In the genomic region with DNA sequence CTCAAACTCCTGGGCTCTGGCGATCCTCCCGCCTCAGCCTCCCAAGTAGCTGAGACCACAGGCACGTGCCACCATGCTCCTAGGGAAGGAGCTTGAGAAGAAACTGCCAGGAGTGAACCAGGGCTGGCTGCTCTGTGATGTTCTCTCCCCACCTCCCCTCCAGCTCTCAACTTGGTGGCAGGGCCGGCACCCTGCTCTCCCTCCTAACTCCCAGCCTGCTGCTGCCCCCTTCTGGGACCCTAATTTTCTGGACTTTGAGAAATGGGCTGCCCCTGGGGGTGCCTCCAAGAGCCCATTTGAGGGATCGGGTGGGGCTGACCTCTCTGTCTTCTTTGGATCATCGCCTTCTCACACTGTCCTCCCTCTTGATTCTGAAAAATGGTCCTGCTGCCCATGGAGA, we compare ENCODE assay signal across 1 cellular context.
TF ChIP-seq lines count a peak whose summit lies in the region.

No MANE protein-coding gene starts in this region.

TF ChIP-seq in H1, 55 proteins besides CTCF, POLR2A, EP300 and RAD21 (continued from another document):
- TF ChIP-seq KDM1A (IDR thresholded peaks at IDR 0.05; ENCODE audit: borderline replicate concordance, low read length) (0 out of 2 replicates have a peak, but pooled peaks have one; percentile 31), MAX (IDR thresholded peaks at IDR 0.05) (0 out of 2 replicates have a peak, but pooled peaks have one; percentile 13), ASH2L (IDR thresholded peaks at IDR 0.05; ENCODE audit: low read length) (no peak), CHD1 (IDR thresholded peaks at IDR 0.05; ENCODE audit: low read depth, low read length) (no peak), BACH1 (IDR thresholded peaks at IDR 0.05; ENCODE audit: low read length) (no peak), CREB1 (IDR thresholded peaks at IDR 0.05) (no peak), E2F6 (IDR thresholded peaks at IDR 0.05) (no peak), KDM5A (IDR thresholded peaks at IDR 0.05; ENCODE audit: low read length) (no peak), NRF1 (IDR thresholded peaks at IDR 0.05; ENCODE audit: low read depth, low read length) (no peak), EZH2 (IDR thresholded peaks at IDR 0.05; ENCODE audit: low read depth, low read length, severe bottlenecking) (no peak), CBX8 (IDR thresholded peaks at IDR 0.05; ENCODE audit: borderline replicate concordance, low read depth, low read length) (no peak)
